ENCODE assay signal across 8 cellular contexts in the genomic region with DNA sequence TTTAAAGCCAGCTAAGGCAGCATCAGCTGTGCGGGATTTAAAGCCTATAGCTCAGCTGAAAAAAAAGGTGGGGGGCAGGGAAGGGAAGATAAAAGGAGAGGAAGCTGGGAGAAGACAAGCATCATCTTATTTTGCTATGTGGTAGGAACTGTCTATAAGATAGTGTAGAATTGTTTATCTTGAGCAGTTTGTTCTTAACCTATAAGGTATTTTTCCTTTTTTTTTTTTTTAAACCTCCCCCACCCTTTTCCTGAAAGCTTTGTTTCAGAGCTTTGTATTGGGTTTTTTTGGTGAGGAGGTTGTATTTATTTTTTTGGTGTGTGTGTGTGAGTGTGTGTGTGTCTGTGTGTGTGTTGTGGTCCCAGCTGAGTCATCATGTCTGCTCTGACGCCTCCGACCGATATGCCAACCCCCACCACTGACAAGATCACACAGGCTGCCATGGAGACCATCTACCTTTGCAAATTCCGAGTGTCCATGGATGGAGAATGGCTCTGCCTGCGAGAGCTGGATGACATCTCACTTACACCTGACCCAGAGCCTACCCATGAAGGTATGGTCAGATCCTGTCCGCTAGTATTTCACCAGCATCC. TPM values are rescaled to one million over a fixed set of nuclear protein-coding genes. Genes with fewer than 3 reads are reported as not detected.
DNase-seq lines count a peak whose midpoint lies in the region; ATAC-seq and TF ChIP-seq lines count a peak whose summit lies in the region.

No MANE protein-coding gene starts in this region.

- peaks cover 25% of the 10 kb centered on the region for H3K4me1 Mint-ChIP-seq in endodermal cell

- peak; percentile 1 for DNase-seq in NCI-H2196 treated with DMSO at 0.1 percent for 48 hours (lab: John Stamatoyannopoulos, UW; ENCODE audit: unreplicated experiment)
- no peak for DNase-seq in NCI-H2196 (lab: John Stamatoyannopoulos, UW; ENCODE audit: unreplicated experiment)
- DNase-seq in WERI-Rb-1: peak; percentile 38
- peak; percentile 52 for DNase-seq in endodermal cell
- peak; percentile 18 for DNase-seq in occipital lobe (lab: John Stamatoyannopoulos, UW)
- no peak for DNase-seq in RPMI8226

- H3K4me1 ChIP-seq in endodermal cell (ENCODE audit: control insufficient read depth, insufficient read depth, low read length): no peaks in the 10 kb centered on the region

- H3K27me3 ChIP-seq in WERI-Rb-1 (ENCODE audit: insufficient read depth, low read depth, severe bottlenecking) (no peaks in the 10 kb centered on the region), endodermal cell (ENCODE audit: control insufficient read depth, insufficient read depth, low read length, poor library complexity, severe bottlenecking) (no peaks in the 10 kb centered on the region)

- 87 to 90% methylated on average over 3 to 7 of the region's 7 CpGs for WGBS in endodermal cell (ENCODE audit: insufficient coverage in 1 of 2, insufficient read length in 1 of 2), 2 experiments

- H3K9me3 Mint-ChIP-seq in endodermal cell: no peaks in the 10 kb centered on the region

- H3K4me3 Mint-ChIP-seq in endodermal cell: no peak overlapping the region

- H3K36me3 Mint-ChIP-seq in endodermal cell (ENCODE audit: low read depth): no peaks in the 10 kb centered on the region

- no peak overlapping the region for H3K9ac ChIP-seq in endodermal cell (ENCODE audit: extremely low read depth, low read length, poor library complexity, severe bottlenecking)

- H3K4me3 ChIP-seq in WERI-Rb-1 (ENCODE audit: low read depth, low read length) (peak overlapping the region; percentile 38), endodermal cell (ENCODE audit: low read length) (no peak overlapping the region)

- TF ChIP-seq CTCF in WERI-Rb-1 (IDR thresholded peaks at IDR 0.05; ENCODE audit: low read depth, low read length) (no peak), endodermal cell (conservative IDR thresholded peaks at IDR 0.05) (no peak)

- ATAC-seq in GM19467 (IDR thresholded peaks at IDR 0.05; ENCODE audit: unreplicated experiment) (no peak), GM19351 (IDR thresholded peaks at IDR 0.05; ENCODE audit: unreplicated experiment) (no peak)

- H3K27me3 Mint-ChIP-seq in endodermal cell (ENCODE audit: insufficient read depth): no peaks in the 10 kb centered on the region

- no peaks in the 10 kb centered on the region for H3K36me3 ChIP-seq in WERI-Rb-1
- H3K36me3 ChIP-seq in endodermal cell (ENCODE audit: control insufficient read depth, insufficient read depth, low read length): no peaks in the 10 kb centered on the region

- peak overlapping the region; percentile 64 for H3K27ac Mint-ChIP-seq in endodermal cell

- H3K9me3 ChIP-seq in WERI-Rb-1 (ENCODE audit: severe bottlenecking): no peaks in the 10 kb centered on the region
- H3K9me3 ChIP-seq in endodermal cell (ENCODE audit: control insufficient read depth, low read length): no peaks in the 10 kb centered on the region

- peak overlapping the region; percentile 58 for H3K27ac ChIP-seq in WERI-Rb-1
- H3K27ac ChIP-seq in endodermal cell (ENCODE audit: low read depth, low read length): peak overlapping the region; percentile 65

RNA-seq across cellular contexts. Expression of gene RUFY3, which starts 0.5 kb away (rescaled TPM):
- total RNA-seq in endodermal cell: 10 to 100 TPM; 75.1 to 91.2 TPM
- polyA plus RNA-seq in endodermal cell (2013, experiment 1 of 2): 75.2 TPM
- 85.9 TPM for polyA plus RNA-seq in endodermal cell (2013, experiment 2 of 2)
- 582 TPM for total RNA-seq in occipital lobe

RNA-seq across cellular contexts. Expression of gene UTP3, which starts 34.0 kb away (rescaled TPM):
- total RNA-seq in endodermal cell (10 to 100 TPM; 36.0 to 37.8 TPM), occipital lobe (15.0 TPM)
- polyA plus RNA-seq in endodermal cell (2013, experiment 1 of 2): 26.7 TPM
- 28.2 TPM for polyA plus RNA-seq in endodermal cell (2013, experiment 2 of 2)

RNA-seq across cellular contexts. Expression of gene JCHAIN, which starts 56.0 kb away (rescaled TPM):
- total RNA-seq in endodermal cell (not detected), occipital lobe (not detected)
- polyA plus RNA-seq in endodermal cell (2013, experiment 1 of 2): not detected
- polyA plus RNA-seq in endodermal cell (2013, experiment 2 of 2): not detected

Comparison
In these comparisons a context has a peak if more than half of its experiments do, and no peak if none do; other contexts are left out.
1. DNase-seq: peak in NCI-H2196 treated with DMSO at 0.1 percent for 48 hours (single experiment), WERI-Rb-1 (single experiment), endodermal cell (single experiment) and occipital lobe (single experiment); none in NCI-H2196 (single experiment) and RPMI8226 (single experiment).